In the genomic region with DNA sequence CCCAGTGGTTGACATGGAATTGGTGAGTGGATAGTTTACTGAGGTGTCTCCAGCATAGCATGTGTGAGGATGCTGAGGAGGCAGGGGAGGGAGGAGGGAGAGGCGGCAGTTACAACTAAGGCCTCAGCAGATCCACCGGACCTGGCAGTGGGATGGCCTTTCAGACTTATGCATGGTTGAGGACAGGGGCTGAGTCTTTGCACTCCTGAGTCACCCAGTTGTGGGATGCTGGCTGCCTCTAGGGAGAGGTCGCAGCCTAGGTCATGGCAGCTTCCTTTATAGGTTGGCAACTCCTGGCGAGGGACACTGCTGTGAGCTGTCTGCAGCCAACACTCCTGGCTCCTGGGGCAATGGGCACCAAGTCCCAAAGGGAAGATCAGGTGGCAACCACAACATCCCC, we compare ENCODE assay signal across 27 cellular contexts.
"Had no signal": no experiment of that assay in that cellular context is flagged by ENCODE, and none has a peak within 500 bp of the region (broad histone marks: within the 10 kb centered on the region; RNA-seq: fewer than 3 reads in every experiment).

No MANE protein-coding gene starts in this region.

- H3K4me3 Mint-ChIP-seq: dendritic cell treated with granulocyte-macrophage colony-stimulating factor and Interleukin-4, amounts not matched to agents 40 ng/mL and 50 ng/mL, for 4 days; effector memory CD8-positive, alpha-beta T cell; endodermal cell; mesothelial cell of epicardium had no signal

- DNase-seq: colonic mucosa; cortex of kidney; effector CD8-positive, alpha-beta T cell; effector memory CD8-positive, alpha-beta T cell; endodermal cell; erythroblast; esophagus squamous epithelium; foreskin fibroblast; foreskin melanocyte; gastrocnemius medialis; glutamatergic neuron; head of caudate nucleus; heart right ventricle; hippocampal formation; left cardiac atrium; left lung; left ventricle myocardium superior; lower lobe of right lung; mesenchymal stem cell; mucosa of descending colon had no signal

- H3K27ac Mint-ChIP-seq: dendritic cell treated with granulocyte-macrophage colony-stimulating factor and Interleukin-4, amounts not matched to agents 40 ng/mL and 50 ng/mL, for 4 days; effector memory CD8-positive, alpha-beta T cell; endodermal cell; mesothelial cell of epicardium had no signal

- H3K4me3 ChIP-seq: colonic mucosa, esophagus squamous epithelium, gastrocnemius medialis, heart right ventricle, left lung, lower lobe of right lung, mucosa of descending colon had no signal

- H3K4me1 ChIP-seq: colonic mucosa, esophagus squamous epithelium, gastrocnemius medialis, heart right ventricle, left lung, lower lobe of right lung had no signal

- FAIRE-seq: endometrium, islet of Langerhans, keratinocyte had no signal

- ATAC-seq: effector memory CD8-positive, alpha-beta T cell; esophagus mucosa; gastrocnemius medialis; heart right ventricle; left cardiac atrium; left lung; left ventricle myocardium superior; lower lobe of right lung; mucosa of descending colon had no signal

- H3K4me1 Mint-ChIP-seq: endodermal cell, mesothelial cell of epicardium had no signal

- H3K9me3 ChIP-seq: colonic mucosa had no signal

- H3K27me3 ChIP-seq: colonic mucosa, gastrocnemius medialis had no signal

- H3K27ac ChIP-seq: colonic mucosa, epithelial cell of prostate, esophagus squamous epithelium, gastrocnemius medialis, heart right ventricle, left lung, lower lobe of right lung had no signal

- H3K36me3 ChIP-seq: colonic mucosa, esophagus squamous epithelium, gastrocnemius medialis, heart right ventricle, left lung, lower lobe of right lung had no signal
